In the genomic region with DNA sequence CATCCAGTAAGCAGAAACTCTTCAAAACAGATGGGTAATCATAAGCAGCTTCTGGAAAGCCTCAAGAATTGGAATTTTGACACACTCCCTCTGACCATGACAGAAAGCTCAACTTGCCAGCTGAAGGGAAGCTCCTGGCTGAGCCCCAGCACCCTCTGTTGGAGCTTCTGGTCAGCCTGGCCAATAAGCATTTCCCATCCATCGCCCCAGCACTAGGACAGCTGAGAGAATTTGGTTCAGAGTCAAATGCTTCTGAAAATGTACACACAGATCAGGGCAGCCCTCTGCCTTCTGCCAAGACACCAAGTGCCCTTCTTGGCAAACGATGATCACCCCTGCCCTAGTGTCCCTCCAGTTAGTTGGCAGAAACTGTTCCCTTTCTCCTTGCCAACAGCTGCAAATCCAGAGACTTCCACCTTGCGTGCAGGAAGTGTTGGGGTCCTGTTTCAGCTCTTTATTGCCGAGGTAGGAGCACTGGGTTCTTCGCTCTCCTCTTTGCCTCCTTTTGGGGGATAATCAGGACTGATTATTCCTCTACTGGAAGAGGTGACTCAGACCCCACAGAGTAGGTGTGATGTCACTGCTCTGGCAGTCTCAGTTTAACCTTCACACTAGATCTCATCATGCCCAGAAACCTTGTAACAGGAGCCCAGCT, we compare ENCODE assay signal across 8 cellular contexts. TPM values are rescaled to one million over a fixed set of nuclear protein-coding genes. Genes with fewer than 3 reads are reported as not detected.
DNase-seq lines count a peak whose midpoint lies in the region; ATAC-seq and TF ChIP-seq lines count a peak whose summit lies in the region.

No MANE protein-coding gene starts in this region.

- H4K20me1 ChIP-seq in neural progenitor cell (ENCODE audit: low read depth): no peaks in the 10 kb centered on the region

- H3K4me2 ChIP-seq in neural progenitor cell: no peak overlapping the region

- no peak for ATAC-seq in GM21619 (IDR thresholded peaks at IDR 0.05; ENCODE audit: unreplicated experiment)
- ATAC-seq in GM18868 (IDR thresholded peaks at IDR 0.05; ENCODE audit: unreplicated experiment): no peak
- no peak for ATAC-seq in GM19397 (IDR thresholded peaks at IDR 0.05; ENCODE audit: unreplicated experiment)

- H3K36me3 Mint-ChIP-seq in activated CD4-positive, alpha-beta T cell treated with anti-CD3 and anti-CD28 coated beads, Interleukin-2, amount 10 ng/mL, durations not matched to agents 24 days and 14 days (ENCODE audit: low read depth): peaks cover 34% of the 10 kb centered on the region
- peaks cover 13% of the 10 kb centered on the region for H3K36me3 Mint-ChIP-seq in neural progenitor cell

- peak overlapping the region; percentile 89 for H3K27ac Mint-ChIP-seq in activated CD4-positive, alpha-beta T cell treated with anti-CD3 and anti-CD28 coated beads, Interleukin-2, amount 10 ng/mL, durations not matched to agents 24 days and 14 days
- H3K27ac Mint-ChIP-seq in neural progenitor cell: peak overlapping the region; percentile 29

- no peaks in the 10 kb centered on the region for H3K9me3 Mint-ChIP-seq in activated CD4-positive, alpha-beta T cell treated with anti-CD3 and anti-CD28 coated beads, Interleukin-2, amount 10 ng/mL, durations not matched to agents 24 days and 14 days
- H3K9me3 Mint-ChIP-seq in neural progenitor cell: no peaks in the 10 kb centered on the region

- no peaks in the 10 kb centered on the region for H3K79me2 ChIP-seq in neural progenitor cell (ENCODE audit: low read depth)

- no peak overlapping the region for H3K9ac ChIP-seq in neural progenitor cell

- H3K4me3 Mint-ChIP-seq in activated CD4-positive, alpha-beta T cell treated with anti-CD3 and anti-CD28 coated beads, Interleukin-2, amount 10 ng/mL, durations not matched to agents 24 days and 14 days: peak overlapping the region; percentile 76
- H3K4me3 Mint-ChIP-seq in neural progenitor cell: no peak overlapping the region

- TF ChIP-seq CTCF in esophagus squamous epithelium (IDR thresholded peaks at IDR 0.05): no peak
- TF ChIP-seq CTCF in neural progenitor cell (IDR thresholded peaks at IDR 0.05): no peak

- no peak for TF ChIP-seq POLR2A in esophagus squamous epithelium (IDR thresholded peaks at IDR 0.05)

- intact Hi-C loops in activated CD4-positive, alpha-beta T cell treated with anti-CD3 and anti-CD28 coated beads, Interleukin-2, amount 10 ng/mL, durations not matched to agents 24 days and 14 days (cut with micrococcal nuclease): loop anchor here (1.0 kb wide), 1 partner anchor 9 kb away; no protein-coding TSS in a partner anchor
- intact Hi-C loops in esophagus squamous epithelium (cut with DNase I): no loop called here

- H3K27ac ChIP-seq in esophagus squamous epithelium (peak overlapping the region in 3 of 4 donors; percentile 59 to 78 (median 72)), neural progenitor cell (no peak overlapping the region)

- 42 to 61% methylated on average over 3 to 4 of the region's 5 CpGs for WGBS in esophagus squamous epithelium, 2 donors

- H3K4me3 ChIP-seq in esophagus squamous epithelium (peak overlapping the region in 1 of 4 donors; percentile 29), neural progenitor cell (no peak overlapping the region)

- H3K4me1 Mint-ChIP-seq in activated CD4-positive, alpha-beta T cell treated with anti-CD3 and anti-CD28 coated beads, Interleukin-2, amount 10 ng/mL, durations not matched to agents 24 days and 14 days: peaks cover 53% of the 10 kb centered on the region
- peaks cover 18% of the 10 kb centered on the region for H3K4me1 Mint-ChIP-seq in neural progenitor cell

- DNase-seq in activated CD4-positive, alpha-beta T cell treated with anti-CD3 and anti-CD28 coated beads for 1 hour: peak; percentile 12
- no peak for DNase-seq in activated CD4-positive, alpha-beta T cell treated with anti-CD3 and anti-CD28 coated beads, Interleukin-2, amount 50 U/mL, for 1 hour
- DNase-seq in activated CD4-positive, alpha-beta T cell treated with anti-CD3 and anti-CD28 coated beads, Interleukin-2, amount 10 ng/mL, durations not matched to agents 24 days and 14 days: peak; percentile 67
- DNase-seq in esophagus squamous epithelium (lab: John Stamatoyannopoulos, UW) (no peak), neural progenitor cell (ENCODE audit: low spot score) (no peak)

- H2AFZ ChIP-seq in neural progenitor cell (replicated peaks): no peak overlapping the region

- no peaks in the 10 kb centered on the region for H3K27me3 Mint-ChIP-seq in activated CD4-positive, alpha-beta T cell treated with anti-CD3 and anti-CD28 coated beads, Interleukin-2, amount 10 ng/mL, durations not matched to agents 24 days and 14 days
- H3K27me3 Mint-ChIP-seq in neural progenitor cell (ENCODE audit: insufficient read depth, low read depth): peaks cover 3% of the 10 kb centered on the region

- H3F3A ChIP-seq in neural progenitor cell (ENCODE audit: low read depth): peaks cover 9% of the 10 kb centered on the region

- no peaks in the 10 kb centered on the region for H3K9me3 ChIP-seq in esophagus squamous epithelium
- no peaks in the 10 kb centered on the region for H3K9me3 ChIP-seq in neural progenitor cell (ENCODE audit: low read depth)

- H3K4me1 ChIP-seq in esophagus squamous epithelium: peaks cover 0 to 37% (median 20%) of the 10 kb centered on the region in 3 donors
- H3K4me1 ChIP-seq in neural progenitor cell: peaks cover 7% of the 10 kb centered on the region

- H3K27me3 ChIP-seq in esophagus squamous epithelium: no peaks in the 10 kb centered on the region
- H3K27me3 ChIP-seq in neural progenitor cell: no peaks in the 10 kb centered on the region

- peaks cover 4 to 39% (median 9%) of the 10 kb centered on the region in 3 donors for H3K36me3 ChIP-seq in esophagus squamous epithelium
- no peaks in the 10 kb centered on the region for H3K36me3 ChIP-seq in neural progenitor cell

RNA-seq across cellular contexts. Expression of gene PIGV, which starts 11.9 kb away (rescaled TPM):
- 15.2 and 16.0 TPM in 2 replicates for total RNA-seq in activated CD4-positive, alpha-beta T cell treated with anti-CD3 and anti-CD28 coated beads, Interleukin-2, amount 10 ng/mL, durations not matched to agents 24 days and 14 days
- total RNA-seq in esophagus squamous epithelium (10 to 100 TPM in 3 of 4 donors, 1 to 10 TPM in 1; 9.9 to 20.9 (median 13.1) TPM), neural progenitor cell (ENCODE audit: low replicate concordance) (19.4 and 19.7 TPM in 2 replicates)

RNA-seq across cellular contexts. Expression of gene ZDHHC18, which starts 26.9 kb away (rescaled TPM):
- 75.9 and 77.3 TPM in 2 replicates for total RNA-seq in activated CD4-positive, alpha-beta T cell treated with anti-CD3 and anti-CD28 coated beads, Interleukin-2, amount 10 ng/mL, durations not matched to agents 24 days and 14 days
- total RNA-seq in esophagus squamous epithelium (10 to 100 TPM; 24.5 to 34.4 (median 29.4) TPM), neural progenitor cell (ENCODE audit: low replicate concordance) (30.4 and 52.2 TPM in 2 replicates)

Comparison
In these comparisons a context has a peak if more than half of its experiments do, and no peak if none do; other contexts are left out.
1. DNase-seq: peak in activated CD4-positive, alpha-beta T cell treated with anti-CD3 and anti-CD28 coated beads for 1 hour (single experiment) and activated CD4-positive, alpha-beta T cell treated with anti-CD3 and anti-CD28 coated beads, Interleukin-2, amount 10 ng/mL, durations not matched to agents 24 days and 14 days (single experiment); none in activated CD4-positive, alpha-beta T cell treated with anti-CD3 and anti-CD28 coated beads, Interleukin-2, amount 50 U/mL, for 1 hour (single experiment), esophagus squamous epithelium (single experiment) and neural progenitor cell (single experiment).